ENCODE assay signal across 1 cellular context in the genomic region with DNA sequence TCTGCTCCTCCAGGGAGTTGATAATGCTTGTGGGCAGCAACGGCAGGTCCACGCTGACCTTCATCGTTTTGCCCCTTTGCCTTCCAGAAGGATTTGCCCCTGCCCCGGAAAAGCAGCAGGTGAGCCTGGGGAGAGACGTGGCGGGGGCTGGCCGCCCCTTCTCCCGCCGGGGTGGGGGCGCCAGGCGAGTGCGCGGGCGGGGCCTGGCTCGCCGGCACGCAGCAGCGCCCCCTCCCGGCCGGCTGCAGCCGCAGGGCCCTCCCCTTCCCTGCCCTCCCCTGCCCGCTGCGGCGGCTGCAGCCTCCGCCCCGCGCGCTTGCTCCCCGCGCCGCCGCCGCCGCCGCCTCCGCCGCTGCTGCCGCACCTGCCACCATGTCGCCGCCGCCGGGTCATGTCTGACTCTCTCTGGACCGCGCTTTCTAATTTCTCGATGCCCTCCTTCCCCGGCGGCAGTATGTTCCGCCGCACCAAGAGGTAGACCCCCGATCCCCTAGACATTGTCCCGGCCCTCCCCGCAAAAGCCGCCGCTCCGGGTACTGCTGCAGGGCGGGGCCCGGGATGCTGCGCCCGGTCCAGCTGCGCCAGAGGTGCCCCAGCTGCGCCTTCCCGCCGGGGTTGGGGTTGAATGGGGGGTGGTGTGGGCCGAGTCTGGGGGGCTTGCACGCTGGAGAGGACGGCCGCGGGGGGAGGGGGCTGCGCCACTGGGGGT.
A peak's percentile ranks its signal among the peaks of the same experiment; 100 is the strongest.
TF ChIP-seq lines count a peak whose summit lies in the region.

A gene (plus strand): TSS at position 334 of the 709 bp plus-strand sequence. CDS start 58 bp downstream, at position 392.

TF ChIP-seq in HCT116, 20 proteins besides CTCF, POLR2A, EP300 and RAD21 (continued from another document):
- TF ChIP-seq, protein P1, sequence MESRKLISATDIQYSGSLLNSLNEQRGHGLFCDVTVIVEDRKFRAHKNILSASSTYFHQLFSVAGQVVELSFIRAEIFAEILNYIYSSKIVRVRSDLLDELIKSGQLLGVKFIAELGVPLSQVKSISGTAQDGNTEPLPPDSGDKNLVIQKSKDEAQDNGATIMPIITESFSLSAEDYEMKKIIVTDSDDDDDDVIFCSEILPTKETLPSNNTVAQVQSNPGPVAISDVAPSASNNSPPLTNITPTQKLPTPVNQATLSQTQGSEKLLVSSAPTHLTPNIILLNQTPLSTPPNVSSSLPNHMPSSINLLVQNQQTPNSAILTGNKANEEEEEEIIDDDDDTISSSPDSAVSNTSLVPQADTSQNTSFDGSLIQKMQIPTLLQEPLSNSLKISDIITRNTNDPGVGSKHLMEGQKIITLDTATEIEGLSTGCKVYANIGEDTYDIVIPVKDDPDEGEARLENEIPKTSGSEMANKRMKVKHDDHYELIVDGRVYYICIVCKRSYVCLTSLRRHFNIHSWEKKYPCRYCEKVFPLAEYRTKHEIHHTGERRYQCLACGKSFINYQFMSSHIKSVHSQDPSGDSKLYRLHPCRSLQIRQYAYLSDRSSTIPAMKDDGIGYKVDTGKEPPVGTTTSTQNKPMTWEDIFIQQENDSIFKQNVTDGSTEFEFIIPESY (IDR thresholded peaks at IDR 0.05; ENCODE audit: extremely low read depth, insufficient replicate concordance, low read length) = no peak
- TF ChIP-seq SIN3A (IDR thresholded peaks at IDR 0.05; ENCODE audit: low read depth) (no peak), SP1 (IDR thresholded peaks at IDR 0.05; ENCODE audit: low read depth) (no peak), EGR1 (IDR thresholded peaks at IDR 0.05; ENCODE audit: low read depth) (0 out of 2 replicates have a peak, but pooled peaks have one; percentile 22), ELF1 (IDR thresholded peaks at IDR 0.05; ENCODE audit: borderline replicate concordance, low read depth) (no peak)
- TF ChIP-seq, protein P2, sequence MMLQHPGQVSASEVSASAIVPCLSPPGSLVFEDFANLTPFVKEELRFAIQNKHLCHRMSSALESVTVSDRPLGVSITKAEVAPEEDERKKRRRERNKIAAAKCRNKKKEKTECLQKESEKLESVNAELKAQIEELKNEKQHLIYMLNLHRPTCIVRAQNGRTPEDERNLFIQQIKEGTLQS (IDR thresholded peaks at IDR 0.05) = no peak
TF ChIP-seq in HCT116: peak in this region for 1.
